Comparison of ENCODE assay signal across 2 cellular contexts in genomic region chr5:141135718-141136266, GRCh38.
TF ChIP-seq lines count a peak whose summit lies in the region.

No MANE protein-coding gene starts in this region.

TF ChIP-seq in WTC11, 78 proteins besides CTCF, POLR2A, EP300 and RAD21:
- TF ChIP-seq, protein P1, sequence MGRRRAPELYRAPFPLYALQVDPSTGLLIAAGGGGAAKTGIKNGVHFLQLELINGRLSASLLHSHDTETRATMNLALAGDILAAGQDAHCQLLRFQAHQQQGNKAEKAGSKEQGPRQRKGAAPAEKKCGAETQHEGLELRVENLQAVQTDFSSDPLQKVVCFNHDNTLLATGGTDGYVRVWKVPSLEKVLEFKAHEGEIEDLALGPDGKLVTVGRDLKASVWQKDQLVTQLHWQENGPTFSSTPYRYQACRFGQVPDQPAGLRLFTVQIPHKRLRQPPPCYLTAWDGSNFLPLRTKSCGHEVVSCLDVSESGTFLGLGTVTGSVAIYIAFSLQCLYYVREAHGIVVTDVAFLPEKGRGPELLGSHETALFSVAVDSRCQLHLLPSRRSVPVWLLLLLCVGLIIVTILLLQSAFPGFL (CRISPR knock-in tag; IDR thresholded peaks at IDR 0.05; ENCODE audit: borderline replicate concordance): no peak
- TF ChIP-seq ZNF512 (CRISPR knock-in tag; IDR thresholded peaks at IDR 0.05; ENCODE audit: borderline replicate concordance) (no peak), ZNF121 (CRISPR knock-in tag; IDR thresholded peaks at IDR 0.05) (no peak), KAT7 (CRISPR knock-in tag; IDR thresholded peaks at IDR 0.05; ENCODE audit: borderline replicate concordance) (no peak), PRDM15 (CRISPR knock-in tag; IDR thresholded peaks at IDR 0.05) (no peak)
- TF ChIP-seq, protein P2, sequence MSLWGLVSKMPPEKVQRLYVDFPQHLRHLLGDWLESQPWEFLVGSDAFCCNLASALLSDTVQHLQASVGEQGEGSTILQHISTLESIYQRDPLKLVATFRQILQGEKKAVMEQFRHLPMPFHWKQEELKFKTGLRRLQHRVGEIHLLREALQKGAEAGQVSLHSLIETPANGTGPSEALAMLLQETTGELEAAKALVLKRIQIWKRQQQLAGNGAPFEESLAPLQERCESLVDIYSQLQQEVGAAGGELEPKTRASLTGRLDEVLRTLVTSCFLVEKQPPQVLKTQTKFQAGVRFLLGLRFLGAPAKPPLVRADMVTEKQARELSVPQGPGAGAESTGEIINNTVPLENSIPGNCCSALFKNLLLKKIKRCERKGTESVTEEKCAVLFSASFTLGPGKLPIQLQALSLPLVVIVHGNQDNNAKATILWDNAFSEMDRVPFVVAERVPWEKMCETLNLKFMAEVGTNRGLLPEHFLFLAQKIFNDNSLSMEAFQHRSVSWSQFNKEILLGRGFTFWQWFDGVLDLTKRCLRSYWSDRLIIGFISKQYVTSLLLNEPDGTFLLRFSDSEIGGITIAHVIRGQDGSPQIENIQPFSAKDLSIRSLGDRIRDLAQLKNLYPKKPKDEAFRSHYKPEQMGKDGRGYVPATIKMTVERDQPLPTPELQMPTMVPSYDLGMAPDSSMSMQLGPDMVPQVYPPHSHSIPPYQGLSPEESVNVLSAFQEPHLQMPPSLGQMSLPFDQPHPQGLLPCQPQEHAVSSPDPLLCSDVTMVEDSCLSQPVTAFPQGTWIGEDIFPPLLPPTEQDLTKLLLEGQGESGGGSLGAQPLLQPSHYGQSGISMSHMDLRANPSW (CRISPR knock-in tag; conservative IDR thresholded peaks at IDR 0.05; ENCODE audit: low read depth): no peak
- TF ChIP-seq, protein P3, sequence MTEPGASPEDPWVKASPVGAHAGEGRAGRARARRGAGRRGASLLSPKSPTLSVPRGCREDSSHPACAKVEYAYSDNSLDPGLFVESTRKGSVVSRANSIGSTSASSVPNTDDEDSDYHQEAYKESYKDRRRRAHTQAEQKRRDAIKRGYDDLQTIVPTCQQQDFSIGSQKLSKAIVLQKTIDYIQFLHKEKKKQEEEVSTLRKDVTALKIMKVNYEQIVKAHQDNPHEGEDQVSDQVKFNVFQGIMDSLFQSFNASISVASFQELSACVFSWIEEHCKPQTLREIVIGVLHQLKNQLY (CRISPR knock-in tag; IDR thresholded peaks at IDR 0.05): no peak

TF ChIP-seq in HepG2, 621 proteins besides CTCF, POLR2A, EP300 and RAD21:
- TF ChIP-seq SP140L (CRISPR knock-in tag; IDR thresholded peaks at IDR 0.05; ENCODE audit: borderline replicate concordance) (no peak), ZNF468 (CRISPR knock-in tag; IDR thresholded peaks at IDR 0.05) (no peak), HIC2 (CRISPR knock-in tag; IDR thresholded peaks at IDR 0.05; ENCODE audit: low read depth) (no peak), ZKSCAN1 (IDR thresholded peaks at IDR 0.05; ENCODE audit: low read length) (no peak), SP1 (IDR thresholded peaks at IDR 0.05) (no peak), SP1 (CRISPR knock-in tag; IDR thresholded peaks at IDR 0.05) (no peak)
TF ChIP-seq in HepG2: peak in this region for 0.
